ENCODE assay signal across 6 cellular contexts in the genomic region with DNA sequence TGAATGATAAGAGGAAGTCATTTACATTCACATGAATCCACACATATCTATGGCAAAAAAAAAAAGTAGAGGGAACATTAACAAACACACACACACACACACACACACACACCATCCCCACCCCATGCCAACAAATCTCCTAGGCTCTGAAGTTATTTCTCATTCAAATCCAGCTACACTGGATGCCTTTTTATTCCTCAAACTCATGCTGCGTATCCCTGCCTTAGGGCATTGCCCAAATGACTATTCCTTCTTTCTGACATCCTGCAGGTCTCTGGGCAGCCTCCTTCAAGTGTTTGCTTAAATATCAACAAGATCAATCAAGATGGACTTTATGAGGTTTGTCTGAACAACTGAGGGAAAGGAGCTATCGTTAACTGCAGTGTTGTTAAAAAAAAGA.
"Had no signal": no experiment of that assay in that cellular context is flagged by ENCODE, and none has a peak within 500 bp of the region (broad histone marks: within the 10 kb centered on the region; RNA-seq: fewer than 3 reads in every experiment).

No MANE protein-coding gene starts in this region.

- H3K27ac Mint-ChIP-seq: H9 had no signal

- DNase-seq: GM23248, GOT3, H9, HCEC 1CT, IMR-90 had no signal

- H2AFZ ChIP-seq: GM23248 had no signal

- H3K27ac ChIP-seq: GM23248 had no signal

- FAIRE-seq: HTR-8/SVneo had no signal

- H3K4me3 Mint-ChIP-seq: H9 had no signal

- H3K9ac ChIP-seq: GM23248 had no signal

- H3K4me3 ChIP-seq: GM23248 had no signal
